Comparison of ENCODE assay signal across 8 cellular contexts in genomic region chr16:29900888-29901606, GRCh38. TPM values are rescaled to one million over a fixed set of nuclear protein-coding genes. Genes with fewer than 3 reads are reported as not detected.
DNase-seq lines count a peak whose midpoint lies in the region; ATAC-seq, FAIRE-seq and TF ChIP-seq lines count a peak whose summit lies in the region.

No MANE protein-coding gene starts in this region.

- CTCF ChIA-PET in WTC11 (lab: Charles Lee): interaction anchor here (0.8 to 4.8 kb wide), 22 partner anchors 8 to 211 kb away, joined by 3 to 42 read pairs (median 5); partner anchors contain the start of genes CDIPT, KIF22, MAZ and PAGR1

- H3K27ac Mint-ChIP-seq in WTC11 (peak overlapping the region; percentile 91), glutamatergic neuron (ENCODE audit: unreplicated experiment) (peak overlapping the region; percentile 96)
- H3K27ac Mint-ChIP-seq in stimulated activated naive CD8-positive, alpha-beta T cell treated with anti-CD3 and anti-CD28 coated beads, Interleukin-15, amount 100 ng/mL, for 72 hours: no peak overlapping the region

- TF ChIP-seq CTCF in WTC11 (IDR thresholded peaks at IDR 0.05): no peak
- no peak for TF ChIP-seq CTCF in glutamatergic neuron (IDR thresholded peaks at IDR 0.05; ENCODE audit: partially characterized antibody, unreplicated experiment)
- TF ChIP-seq CTCF in GM20000 (IDR thresholded peaks at IDR 0.05; ENCODE audit: extremely low read depth, missing control alignments): no peak

- H3K27me3 Mint-ChIP-seq in WTC11 (ENCODE audit: low read depth) (no peaks in the 10 kb centered on the region), glutamatergic neuron (ENCODE audit: unreplicated experiment) (peaks cover 7% of the 10 kb centered on the region)
- H3K27me3 Mint-ChIP-seq in stimulated activated naive CD8-positive, alpha-beta T cell treated with anti-CD3 and anti-CD28 coated beads, Interleukin-15, amount 100 ng/mL, for 72 hours: peaks cover 42% of the 10 kb centered on the region

- ATAC-seq in WTC11 (no peak), HG03442 (IDR thresholded peaks at IDR 0.05; ENCODE audit: unreplicated experiment) (no peak)
- no peak for ATAC-seq in stimulated activated naive CD8-positive, alpha-beta T cell treated with anti-CD3 and anti-CD28 coated beads, Interleukin-15, amount 100 ng/mL, for 72 hours

- DNase-seq in NCI-H82 (lab: John Stamatoyannopoulos, UW) (peak; percentile 52), NCI-H82 treated with DMSO at 0.1 percent for 48 hours (lab: John Stamatoyannopoulos, UW; ENCODE audit: unreplicated experiment) (no peak), WTC11 (ENCODE audit: low spot score) (no peak), glutamatergic neuron (no peak), GM20000 (ENCODE audit: low spot score) (no peak), RCC 7860 (ENCODE audit: low spot score) (no peak)
- no peak for DNase-seq in stimulated activated naive CD8-positive, alpha-beta T cell treated with anti-CD3 and anti-CD28 coated beads, Interleukin-15, amount 100 ng/mL, for 72 hours

- H3K4me1 Mint-ChIP-seq in WTC11 (peaks cover 33% of the 10 kb centered on the region), glutamatergic neuron (ENCODE audit: low read depth, unreplicated experiment) (peaks cover 21% of the 10 kb centered on the region)
- peaks cover 28% of the 10 kb centered on the region for H3K4me1 Mint-ChIP-seq in stimulated activated naive CD8-positive, alpha-beta T cell treated with anti-CD3 and anti-CD28 coated beads, Interleukin-15, amount 100 ng/mL, for 72 hours

- POLR2A ChIA-PET in WTC11 (lab: Charles Lee): interaction anchor here (0.6 to 3.6 kb wide), 4 partner anchors 23 to 73 kb away, joined by 3 to 14 read pairs (median 8); partner anchors contain the start of genes KCTD13 and TAOK2

- H3K4me3 Mint-ChIP-seq in WTC11 (peak overlapping the region; percentile 97), glutamatergic neuron (ENCODE audit: unreplicated experiment) (peak overlapping the region; percentile 92)
- H3K4me3 Mint-ChIP-seq in stimulated activated naive CD8-positive, alpha-beta T cell treated with anti-CD3 and anti-CD28 coated beads, Interleukin-15, amount 100 ng/mL, for 72 hours: peak overlapping the region; percentile 77 to 80

- FAIRE-seq in RCC 7860 (lab: Jason Lieb, UNC): no peak

- H3K36me3 Mint-ChIP-seq in WTC11: peaks cover 7% of the 10 kb centered on the region; the same call in 1 of the 2 replicates
- peaks cover 4% of the 10 kb centered on the region for H3K36me3 Mint-ChIP-seq in glutamatergic neuron (ENCODE audit: unreplicated experiment)

- H3K9me3 Mint-ChIP-seq in WTC11 (no peaks in the 10 kb centered on the region), glutamatergic neuron (ENCODE audit: unreplicated experiment) (peaks cover 14% of the 10 kb centered on the region)
- H3K9me3 Mint-ChIP-seq in stimulated activated naive CD8-positive, alpha-beta T cell treated with anti-CD3 and anti-CD28 coated beads, Interleukin-15, amount 100 ng/mL, for 72 hours: no peaks in the 10 kb centered on the region

TF ChIP-seq in WTC11, 78 proteins besides CTCF, POLR2A, EP300 and RAD21:
- TF ChIP-seq, protein P1, sequence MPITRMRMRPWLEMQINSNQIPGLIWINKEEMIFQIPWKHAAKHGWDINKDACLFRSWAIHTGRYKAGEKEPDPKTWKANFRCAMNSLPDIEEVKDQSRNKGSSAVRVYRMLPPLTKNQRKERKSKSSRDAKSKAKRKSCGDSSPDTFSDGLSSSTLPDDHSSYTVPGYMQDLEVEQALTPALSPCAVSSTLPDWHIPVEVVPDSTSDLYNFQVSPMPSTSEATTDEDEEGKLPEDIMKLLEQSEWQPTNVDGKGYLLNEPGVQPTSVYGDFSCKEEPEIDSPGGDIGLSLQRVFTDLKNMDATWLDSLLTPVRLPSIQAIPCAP (CRISPR knock-in tag; IDR thresholded peaks at IDR 0.05): no peak
- TF ChIP-seq, protein P2, sequence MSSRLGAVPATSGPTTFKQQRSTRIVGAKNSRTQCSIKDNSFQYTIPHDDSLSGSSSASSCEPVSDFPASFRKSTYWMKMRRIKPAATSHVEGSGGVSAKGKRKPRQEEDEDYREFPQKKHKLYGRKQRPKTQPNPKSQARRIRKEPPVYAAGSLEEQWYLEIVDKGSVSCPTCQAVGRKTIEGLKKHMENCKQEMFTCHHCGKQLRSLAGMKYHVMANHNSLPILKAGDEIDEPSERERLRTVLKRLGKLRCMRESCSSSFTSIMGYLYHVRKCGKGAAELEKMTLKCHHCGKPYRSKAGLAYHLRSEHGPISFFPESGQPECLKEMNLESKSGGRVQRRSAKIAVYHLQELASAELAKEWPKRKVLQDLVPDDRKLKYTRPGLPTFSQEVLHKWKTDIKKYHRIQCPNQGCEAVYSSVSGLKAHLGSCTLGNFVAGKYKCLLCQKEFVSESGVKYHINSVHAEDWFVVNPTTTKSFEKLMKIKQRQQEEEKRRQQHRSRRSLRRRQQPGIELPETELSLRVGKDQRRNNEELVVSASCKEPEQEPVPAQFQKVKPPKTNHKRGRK (CRISPR knock-in tag; IDR thresholded peaks at IDR 0.05; ENCODE audit: borderline replicate concordance): peak; percentile 67; the same call in 1 of the 2 replicates
- TF ChIP-seq MYBL2 (CRISPR knock-in tag; IDR thresholded peaks at IDR 0.05) (no peak), GRHL2 (CRISPR knock-in tag; IDR thresholded peaks at IDR 0.05; ENCODE audit: insufficient replicate concordance, severe bottlenecking) (no peak), TEAD4 (CRISPR knock-in tag; IDR thresholded peaks at IDR 0.05) (no peak)
- TF ChIP-seq, protein P3, sequence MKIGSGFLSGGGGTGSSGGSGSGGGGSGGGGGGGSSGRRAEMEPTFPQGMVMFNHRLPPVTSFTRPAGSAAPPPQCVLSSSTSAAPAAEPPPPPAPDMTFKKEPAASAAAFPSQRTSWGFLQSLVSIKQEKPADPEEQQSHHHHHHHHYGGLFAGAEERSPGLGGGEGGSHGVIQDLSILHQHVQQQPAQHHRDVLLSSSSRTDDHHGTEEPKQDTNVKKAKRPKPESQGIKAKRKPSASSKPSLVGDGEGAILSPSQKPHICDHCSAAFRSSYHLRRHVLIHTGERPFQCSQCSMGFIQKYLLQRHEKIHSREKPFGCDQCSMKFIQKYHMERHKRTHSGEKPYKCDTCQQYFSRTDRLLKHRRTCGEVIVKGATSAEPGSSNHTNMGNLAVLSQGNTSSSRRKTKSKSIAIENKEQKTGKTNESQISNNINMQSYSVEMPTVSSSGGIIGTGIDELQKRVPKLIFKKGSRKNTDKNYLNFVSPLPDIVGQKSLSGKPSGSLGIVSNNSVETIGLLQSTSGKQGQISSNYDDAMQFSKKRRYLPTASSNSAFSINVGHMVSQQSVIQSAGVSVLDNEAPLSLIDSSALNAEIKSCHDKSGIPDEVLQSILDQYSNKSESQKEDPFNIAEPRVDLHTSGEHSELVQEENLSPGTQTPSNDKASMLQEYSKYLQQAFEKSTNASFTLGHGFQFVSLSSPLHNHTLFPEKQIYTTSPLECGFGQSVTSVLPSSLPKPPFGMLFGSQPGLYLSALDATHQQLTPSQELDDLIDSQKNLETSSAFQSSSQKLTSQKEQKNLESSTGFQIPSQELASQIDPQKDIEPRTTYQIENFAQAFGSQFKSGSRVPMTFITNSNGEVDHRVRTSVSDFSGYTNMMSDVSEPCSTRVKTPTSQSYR (CRISPR knock-in tag; IDR thresholded peaks at IDR 0.05): peak; percentile 0; the same call in 1 of the 2 replicates

RNA-seq across cellular contexts. Expression of gene ASPHD1, which starts 0.8 kb away (rescaled TPM):
- total RNA-seq in WTC11 (2021) (17.6 to 26.9 TPM (median 20.2 TPM) in 3 replicates), glutamatergic neuron (ENCODE audit: unreplicated experiment) (56.4 TPM)

RNA-seq across cellular contexts. Expression of gene SEZ6L2, which starts 1.7 kb away (rescaled TPM):
- total RNA-seq in WTC11 (2021): 58.2 to 68.5 TPM (median 64.2 TPM) in 3 replicates
- 176 TPM for total RNA-seq in glutamatergic neuron (ENCODE audit: unreplicated experiment)

RNA-seq across cellular contexts. Expression of gene KCTD13, which starts 25.0 kb away (rescaled TPM):
- total RNA-seq in WTC11 (2021) (18.5 to 20.9 TPM (median 19.4 TPM) in 3 replicates), glutamatergic neuron (ENCODE audit: unreplicated experiment) (18.4 TPM)

RNA-seq across cellular contexts. Expression of gene CDIPT, which starts 38.0 kb away (rescaled TPM):
- total RNA-seq in WTC11 (2021): 70.7 to 71.7 TPM (median 70.9 TPM) in 3 replicates
- 71.0 TPM for total RNA-seq in glutamatergic neuron (ENCODE audit: unreplicated experiment)

Comparison
In these comparisons a context has a peak if more than half of its experiments do, and no peak if none do; other contexts are left out.
1. H3K27ac Mint-ChIP-seq: peak in WTC11 (single experiment) and glutamatergic neuron (single experiment); none in stimulated activated naive CD8-positive, alpha-beta T cell treated with anti-CD3 and anti-CD28 coated beads, Interleukin-15, amount 100 ng/mL, for 72 hours (0 of 2).
2. Peak in every context shown above with its lines, with median percentiles within 50 percentile points of each other: H3K4me3 Mint-ChIP-seq.